ENCODE assay signal across 7 cellular contexts in the genomic region with DNA sequence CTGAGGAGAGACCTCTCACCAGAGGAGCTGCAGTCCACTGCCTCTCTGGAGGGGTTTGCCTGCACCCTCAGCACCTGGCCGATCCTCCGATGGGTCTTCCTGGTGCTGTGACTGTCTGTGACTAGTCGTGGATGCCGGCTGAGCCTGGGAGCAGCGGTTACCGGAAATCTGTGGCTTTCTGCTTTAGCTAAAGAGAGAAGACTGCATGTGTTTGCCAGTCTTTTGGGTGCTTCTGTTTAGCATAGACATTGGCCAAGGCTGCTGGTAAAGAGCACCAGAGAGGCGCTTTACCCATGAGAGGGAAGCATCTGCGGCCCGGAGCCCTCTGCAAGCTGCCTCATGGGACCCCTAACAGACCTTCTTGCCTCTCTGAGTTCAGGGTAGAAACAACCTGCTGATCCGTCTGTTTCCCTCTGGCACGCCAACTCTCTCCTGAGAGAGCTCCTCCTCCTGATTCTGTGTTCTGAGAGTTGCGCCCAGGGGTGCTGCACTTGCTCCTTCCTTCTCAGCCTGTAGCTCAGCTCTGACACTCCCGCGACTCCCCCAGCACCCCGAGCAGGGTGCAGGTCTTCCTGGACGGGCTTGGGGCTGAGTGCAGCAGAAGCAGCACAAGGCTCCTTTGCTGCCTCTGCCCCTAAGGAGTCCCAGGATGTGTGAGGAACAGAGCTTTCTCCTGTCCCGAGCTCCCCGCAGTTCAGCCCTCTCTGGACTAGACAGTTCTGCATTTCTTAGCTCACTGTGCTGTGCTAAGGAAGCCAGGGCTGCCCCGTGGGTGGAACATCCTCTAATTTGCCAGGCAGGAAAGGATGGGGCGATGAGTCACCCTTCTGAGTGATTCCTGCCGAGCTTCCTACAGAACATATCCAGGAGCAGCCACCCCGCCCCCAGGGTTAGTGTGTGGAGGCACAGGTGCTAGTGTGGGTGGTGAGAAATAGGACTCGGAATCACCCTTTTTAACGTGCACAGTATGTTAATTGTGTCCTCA.
DNase-seq lines count a peak whose midpoint lies in the region; ATAC-seq and TF ChIP-seq lines count a peak whose summit lies in the region.

No MANE protein-coding gene starts in this region.

- DNase-seq in RPMI7951 (ENCODE audit: low read depth), result peak; percentile 97
- DNase-seq in mammary epithelial cell, result peak; percentile 92
- DNase-seq in left colon, result peak; percentile 53 to 63
- peak; percentile 79 for DNase-seq in stromal cell of bone marrow (ENCODE audit: low read depth)
- no peak for DNase-seq in retina

- H3K27ac ChIP-seq in mammary epithelial cell (ENCODE audit: insufficient read depth, low read depth, low read length), result no peak overlapping the region

- no peaks in the 10 kb centered on the region for H3K27me3 ChIP-seq in mammary epithelial cell (ENCODE audit: insufficient read depth, low read length)

- no peak for TF ChIP-seq CTCF in mammary epithelial cell (conservative IDR thresholded peaks at IDR 0.05 in 1 of 2, IDR thresholded peaks at IDR 0.05 in 1 of 2; ENCODE audit: extremely low read depth in 1 of 2, insufficient read depth in 1 of 2, low read depth in 1 of 2, low read length in 2 of 2)

- H3K36me3 ChIP-seq in mammary epithelial cell (ENCODE audit: insufficient read depth, low read length), result no peaks in the 10 kb centered on the region

- no peak overlapping the region for H3K9ac ChIP-seq in mammary epithelial cell (ENCODE audit: insufficient read depth, low read length)

- in situ Hi-C loops in mammary epithelial cell (cut with MboI; ENCODE audit: low sequenced_read_pairs in 2 of 2), result no loop called here

- ATAC-seq in GM18498 (IDR thresholded peaks at IDR 0.05; ENCODE audit: unreplicated experiment), result peak; percentile 48
- ATAC-seq in HG02973 (IDR thresholded peaks at IDR 0.05; ENCODE audit: unreplicated experiment), result peak; percentile 39
- peak; percentile 77 for ATAC-seq in left colon

- dilution Hi-C loops in mammary epithelial cell (cut with HindIII; ENCODE audit: low sequenced_read_pairs), result no loop called here

- no peaks in the 10 kb centered on the region for H3K9me3 ChIP-seq in mammary epithelial cell (replicated peaks; ENCODE audit: insufficient read depth, low read length)

- intact Hi-C loops in mammary epithelial cell (cut with micrococcal nuclease), result no loop called here
- intact Hi-C loops in left colon (cut with DNase I, micrococcal nuclease), result no loop called here

- H3K4me1 ChIP-seq in mammary epithelial cell (ENCODE audit: insufficient read depth, low read length), result peaks cover 32% of the 10 kb centered on the region

- CTCF ChIA-PET in mammary epithelial cell (lab: Charles Lee; ENCODE audit: low non-redundant PET), result no interaction called here

- WGBS in mammary epithelial cell (ENCODE audit: low coverage, missing lambda C conversion rate), result 30% methylated on average over 21 of the region's 24 CpGs

- peak overlapping the region in 2 of 3 experiments; percentile 8 to 43 for H3K4me3 ChIP-seq in mammary epithelial cell (replicated peaks in 1 of 3; ENCODE audit: insufficient read depth in 1 of 3, low read depth in 2 of 3, low read length in 3 of 3)

- peak overlapping the region; percentile 95 for H3K4me2 ChIP-seq in mammary epithelial cell (ENCODE audit: insufficient read depth, low read depth, low read length)

- no TSS peak for BruUV-seq in mammary epithelial cell (replicated peaks; lab: Mats Ljungman, UMichigan)

- H3K79me2 ChIP-seq in mammary epithelial cell (ENCODE audit: insufficient read depth, low read length), result no peaks in the 10 kb centered on the region

- H2AFZ ChIP-seq in mammary epithelial cell (ENCODE audit: low read depth, low read length), result peak overlapping the region; percentile 96

- no peaks in the 10 kb centered on the region for H4K20me1 ChIP-seq in mammary epithelial cell (ENCODE audit: insufficient read depth, low read length)
